Comparison of ENCODE assay signal across 18 cellular contexts in the genomic region with DNA sequence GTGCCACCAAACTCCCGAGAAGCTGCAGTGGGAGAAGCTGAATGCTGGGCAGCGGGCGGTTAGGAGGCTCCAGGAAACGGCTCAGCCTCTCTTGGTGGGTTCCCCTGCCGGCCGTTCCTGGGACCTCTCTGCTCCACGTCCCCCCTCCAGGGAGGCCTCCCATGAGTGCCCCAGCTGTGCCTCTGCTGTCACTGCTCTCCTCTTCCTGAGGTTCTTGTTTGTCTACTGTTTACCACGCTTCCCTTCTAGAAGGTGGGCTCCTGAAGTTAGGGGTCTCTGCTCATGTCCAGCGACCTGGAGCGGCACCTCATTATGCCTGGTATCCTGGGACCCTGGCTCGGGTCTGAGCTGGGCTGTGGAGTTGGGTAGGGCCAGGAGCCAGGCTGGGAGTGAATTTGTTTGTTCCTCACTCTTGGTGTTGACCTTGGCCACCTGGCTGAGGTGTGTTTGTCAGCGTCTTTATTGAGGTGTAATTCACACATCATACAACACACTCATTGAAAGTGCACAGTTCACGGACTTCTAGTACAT. TPM values are rescaled to one million over a fixed set of nuclear protein-coding genes. Genes with fewer than 3 reads are reported as not detected.
A peak's percentile ranks its signal among the peaks of the same experiment; 100 is the strongest.
DNase-seq lines count a peak whose midpoint lies in the region; ATAC-seq and TF ChIP-seq lines count a peak whose summit lies in the region.
"Had no signal": no experiment of that assay in that cellular context is flagged by ENCODE, and none has a peak within 500 bp of the region (broad histone marks: within the 10 kb centered on the region; RNA-seq: fewer than 3 reads in every experiment).

No MANE protein-coding gene starts in this region.

- peaks cover 100% of the 10 kb centered on the region for H3K4me1 ChIP-seq in left ventricle myocardium inferior
- peaks cover 7% of the 10 kb centered on the region for H3K4me1 ChIP-seq in osteoblast (ENCODE audit: insufficient read depth, low read length)

- peaks cover 7 to 78% (median 33%) of the 10 kb centered on the region in 4 donors for H3K4me1 Mint-ChIP-seq in naive thymus-derived CD8-positive, alpha-beta T cell

- ATAC-seq in naive thymus-derived CD8-positive, alpha-beta T cell: no peak
- ATAC-seq in left lobe of liver: no peak
- ATAC-seq: activated CD8-positive, alpha-beta memory T cell treated with anti-CD3 and anti-CD28 coated beads, Interleukin-2, amount 10 ng/mL, durations not matched to agents 7 days and 5 days; Panc1; T-cell had no signal

- no peaks in the 10 kb centered on the region for H3K27me3 Mint-ChIP-seq in naive thymus-derived CD8-positive, alpha-beta T cell
- H3K27me3 Mint-ChIP-seq: activated CD8-positive, alpha-beta memory T cell treated with anti-CD3 and anti-CD28 coated beads, Interleukin-2, amount 10 ng/mL, durations not matched to agents 7 days and 5 days; T-cell had no signal

- H3K36me3 Mint-ChIP-seq in naive thymus-derived CD8-positive, alpha-beta T cell: no peaks in the 10 kb centered on the region
- H3K36me3 Mint-ChIP-seq: activated CD8-positive, alpha-beta memory T cell treated with anti-CD3 and anti-CD28 coated beads, Interleukin-2, amount 10 ng/mL, durations not matched to agents 7 days and 5 days; T-cell had no signal

- POLR2A ChIA-PET in naive thymus-derived CD8-positive, alpha-beta T cell (lab: Charles Lee): no interaction called here

- H3K27me3 ChIP-seq in HL-60 (ENCODE audit: insufficient read depth, poor library complexity, severe bottlenecking): no peaks in the 10 kb centered on the region
- H3K27me3 ChIP-seq in left ventricle myocardium inferior (ENCODE audit: low read depth): no peaks in the 10 kb centered on the region
- H3K27me3 ChIP-seq in osteoblast (ENCODE audit: insufficient read depth, low read length): no peaks in the 10 kb centered on the region
- H3K27me3 ChIP-seq: dorsolateral prefrontal cortex, esophagus muscularis mucosa, MG63 had no signal

- H3K27ac Mint-ChIP-seq in naive thymus-derived CD8-positive, alpha-beta T cell: peak overlapping the region in 2 of 10 donors; percentile 33 to 60
- H3K27ac Mint-ChIP-seq: activated CD8-positive, alpha-beta memory T cell treated with anti-CD3 and anti-CD28 coated beads, Interleukin-2, amount 10 ng/mL, durations not matched to agents 7 days and 5 days; T-cell had no signal

- H3K4me3 ChIP-seq in HL-60 (replicated peaks; ENCODE audit: insufficient read depth, low read length) (no peak overlapping the region), left ventricle myocardium inferior (no peak overlapping the region), osteoblast (ENCODE audit: insufficient read depth, low read length) (no peak overlapping the region)
- H3K4me3 ChIP-seq: dorsolateral prefrontal cortex, esophagus muscularis mucosa, GM23248, MG63 had no signal

- H3K36me3 ChIP-seq in left ventricle myocardium inferior (no peaks in the 10 kb centered on the region), osteoblast (ENCODE audit: insufficient read depth, low read length) (no peaks in the 10 kb centered on the region)
- H3K36me3 ChIP-seq: esophagus muscularis mucosa, MG63 had no signal

- DNase-seq in COLO668 (lab: John Stamatoyannopoulos, UW; ENCODE audit: unreplicated experiment): peak; percentile 37
- no peak for DNase-seq in HL-60 (ENCODE audit: low read depth in 1 of 2, low spot score in 1 of 2)
- peak; percentile 10 for DNase-seq in left ventricle myocardium inferior
- DNase-seq in osteoblast (ENCODE audit: insufficient read length, low spot score, missing footprints): peak; percentile 56
- DNase-seq in naive thymus-derived CD8-positive, alpha-beta T cell: no peak
- DNase-seq in left lobe of liver (ENCODE audit: low spot score): no peak
- DNase-seq in activated effector memory CD4-positive, alpha-beta T cell treated with anti-CD3 and anti-CD28 coated beads, Interleukin-2, amount 50 U/mL, for 16 hours: no peak
- no peak for DNase-seq in GM10266 (ENCODE audit: extremely low spot score)
- DNase-seq: activated CD8-positive, alpha-beta memory T cell treated with anti-CD3 and anti-CD28 coated beads, Interleukin-2, amount 10 ng/mL, durations not matched to agents 7 days and 5 days; activated gamma-delta T cell; GM23248; MG63; NCI-H187 treated with DMSO at 0.1 percent for 48 hours; NCI-H526 treated with DMSO at 0.1 percent for 48 hours; T-cell had no signal

- peaks cover 40% of the 10 kb centered on the region for H3K79me2 ChIP-seq in osteoblast (ENCODE audit: insufficient read depth, low read length)

- H3K9me3 ChIP-seq in left ventricle myocardium inferior (replicated peaks) (no peaks in the 10 kb centered on the region), osteoblast (ENCODE audit: low read depth, low read length) (no peaks in the 10 kb centered on the region)
- H3K9me3 ChIP-seq: esophagus muscularis mucosa, MG63 had no signal

- H3K9me3 Mint-ChIP-seq in naive thymus-derived CD8-positive, alpha-beta T cell: no peaks in the 10 kb centered on the region
- H3K9me3 Mint-ChIP-seq: T-cell had no signal

- no peak overlapping the region for H3K4me3 Mint-ChIP-seq in naive thymus-derived CD8-positive, alpha-beta T cell
- H3K4me3 Mint-ChIP-seq: activated CD8-positive, alpha-beta memory T cell treated with anti-CD3 and anti-CD28 coated beads, Interleukin-2, amount 10 ng/mL, durations not matched to agents 7 days and 5 days; T-cell had no signal

- no peak overlapping the region for H2AFZ ChIP-seq in osteoblast (ENCODE audit: low read length)
- H2AFZ ChIP-seq: GM23248 had no signal

- 0 out of 2 replicates have a peak overlapping the region, but pooled peaks have one; percentile 1 for H3K27ac ChIP-seq in HL-60 (replicated peaks)
- peak overlapping the region; percentile 89 for H3K27ac ChIP-seq in left ventricle myocardium inferior (replicated peaks)
- H3K27ac ChIP-seq in osteoblast (ENCODE audit: low read depth, low read length): no peak overlapping the region
- H3K27ac ChIP-seq: dorsolateral prefrontal cortex, esophagus muscularis mucosa, GM23248 had no signal

- intact Hi-C loops in left ventricle myocardium inferior (cut with micrococcal nuclease): no loop called here

- H3K4me2 ChIP-seq in osteoblast (ENCODE audit: insufficient read depth, low read length): no peak overlapping the region

- H4K20me1 ChIP-seq in osteoblast (ENCODE audit: insufficient read depth, low read length): peaks cover 56% of the 10 kb centered on the region

- no peak for TF ChIP-seq CTCF in HL-60 (IDR thresholded peaks at IDR 0.05; ENCODE audit: insufficient read depth, low read length)
- TF ChIP-seq CTCF in left ventricle myocardium inferior (IDR thresholded peaks at IDR 0.05; ENCODE audit: borderline replicate concordance): no peak
- no peak for TF ChIP-seq CTCF in osteoblast (IDR thresholded peaks at IDR 0.05; ENCODE audit: extremely low read depth, low read depth, low read length)
- no peak for TF ChIP-seq CTCF in GM10266 (IDR thresholded peaks at IDR 0.05; ENCODE audit: control insufficient read depth, insufficient read depth, low read depth, missing control alignments)

RNA-seq across cellular contexts. Expression of a gene that starts 37.8 kb away (rescaled TPM):
- total RNA-seq in left ventricle myocardium inferior (77.6 TPM), osteoblast (16.8 and 17.0 TPM in 2 replicates), left lobe of liver (42.5 TPM)
- 1 to 10 TPM; 5.9 to 7.6 TPM for total RNA-seq in naive thymus-derived CD8-positive, alpha-beta T cell
- 1 to 10 TPM; 2.8 to 4.1 (median 3.4) TPM for polyA plus RNA-seq in naive thymus-derived CD8-positive, alpha-beta T cell

RNA-seq across cellular contexts. Expression of a gene that starts 44.9 kb away (rescaled TPM):
- total RNA-seq in left ventricle myocardium inferior: 8.9 TPM
- total RNA-seq in osteoblast: 2.7 and 3.6 TPM in 2 replicates
- total RNA-seq in naive thymus-derived CD8-positive, alpha-beta T cell: 1 to 10 TPM in 1 of 2 experiments, under 1 TPM in 1; 0.82 to 1.2 TPM
- under 1 TPM; 0.19 to 0.66 (median 0.37) TPM for polyA plus RNA-seq in naive thymus-derived CD8-positive, alpha-beta T cell
- 8.4 TPM for total RNA-seq in left lobe of liver

Comparison
In these comparisons a context has a peak if more than half of its experiments do, and no peak if none do; other contexts are left out.
1. DNase-seq: peak in COLO668 (single experiment), left ventricle myocardium inferior (single experiment) and osteoblast (single experiment); none in HL-60 (0 of 2), naive thymus-derived CD8-positive, alpha-beta T cell (0 of 10), left lobe of liver (single experiment), activated effector memory CD4-positive, alpha-beta T cell treated with anti-CD3 and anti-CD28 coated beads, Interleukin-2, amount 50 U/mL, for 16 hours (single experiment) and GM10266 (single experiment).